40 cellular contexts compared by ENCODE assay signal in genomic region chr19:3659746-3660112, GRCh38. TPM values are rescaled to one million over a fixed set of nuclear protein-coding genes. Genes with fewer than 3 reads are reported as not detected.
"Had no signal": no experiment of that assay in that cellular context is flagged by ENCODE, and none has a peak within 500 bp of the region (broad histone marks: within the 10 kb centered on the region; RNA-seq: fewer than 3 reads in every experiment).

No MANE protein-coding gene starts in this region.

- DNase-seq: activated effector memory CD4-positive, alpha-beta T cell treated with Interleukin-2 at 50 U/mL for 16 hours; activated gamma-delta T cell; activated gamma-delta T cell treated with Interleukin-2 at 50 U/mL for 16 hours; activated naive CD4-positive, alpha-beta T cell; activated naive CD4-positive, alpha-beta T cell treated with anti-CD3 and anti-CD28 coated beads for 36 hours; activated naive CD4-positive, alpha-beta T cell treated with anti-CD3 and anti-CD28 coated beads, Interleukin-2, amount 10 ng/mL, durations not matched to agents 7 days and 5 days; activated naive CD4-positive, alpha-beta T cell treated with anti-CD3 and anti-CD28 coated beads, Interleukin-2, amount 50 U/mL, for 16 hours; activated naive CD4-positive, alpha-beta T cell treated with Interleukin-2 at 50 U/mL for 16 hours; activated naive CD8-positive, alpha-beta T cell treated with anti-CD3 and anti-CD28 coated beads for 36 hours; activated naive CD8-positive, alpha-beta T cell treated with anti-CD3 and anti-CD28 coated beads, Interleukin-2, amount 10 ng/mL, durations not matched to agents 7 days and 5 days; activated naive CD8-positive, alpha-beta T cell treated with anti-CD3 and anti-CD28 coated beads, Interleukin-2, amount 50 U/mL, for 24 hours; activated T-cell treated with anti-CD3 and anti-CD28 coated beads, Interleukin-2, amount 50 U/mL, for 1 hour; activated T-cell treated with anti-CD3 and anti-CD28 coated beads, Interleukin-2, amount 50 U/mL, for 24 hours; activated T-cell treated with anti-CD3 and anti-CD28 coated beads, Interleukin-2, amount 50 U/mL, for 4 hours; activated T-cell treated with anti-CD3 and anti-CD28 coated beads, Interleukin-2, amount 50 U/mL, for 48 hours; activated T-cell treated with anti-CD3 and anti-CD28 coated beads, Interleukin-2, amount 50 U/mL, for 72 hours; adrenal gland; amniotic stem cell; amygdala; anterior cingulate cortex; aorta; body of pancreas; brain microvascular endothelial cell; central memory CD4-positive, alpha-beta T cell; cerebellar nuclear complex had no signal

- H3K4me3 Mint-ChIP-seq: activated naive CD4-positive, alpha-beta T cell treated with anti-CD3 and anti-CD28 coated beads for 36 hours; activated naive CD4-positive, alpha-beta T cell treated with anti-CD3 and anti-CD28 coated beads, Interleukin-2, amount 10 ng/mL, durations not matched to agents 7 days and 5 days; activated naive CD4-positive, alpha-beta T cell treated with anti-CD3 and anti-CD28 coated beads, Interleukin-2, amount 50 U/mL, for 24 hours; activated naive CD8-positive, alpha-beta T cell; activated naive CD8-positive, alpha-beta T cell treated with anti-CD3 and anti-CD28 coated beads for 36 hours; activated naive CD8-positive, alpha-beta T cell treated with anti-CD3 and anti-CD28 coated beads, Interleukin-2, amount 10 ng/mL, durations not matched to agents 7 days and 5 days; activated naive CD8-positive, alpha-beta T cell treated with anti-CD3 and anti-CD28 coated beads, Interleukin-2, amount 50 U/mL, for 24 hours; activated T-cell treated with anti-CD3 and anti-CD28 coated beads, Interleukin-2, amount 50 U/mL, for 24 hours; activated T-cell treated with anti-CD3 and anti-CD28 coated beads, Interleukin-2, amount 50 U/mL, for 4 hours; activated T-cell treated with anti-CD3 and anti-CD28 coated beads, Interleukin-2, amount 50 U/mL, for 72 hours; activated T-helper 1 cell treated with anti-CD3 and anti-CD28 coated beads, Interleukin-12 subunit alpha, Interleukin-12 subunit beta, Interleukin-2, Interleukin-4 antibody, amounts not matched to agents 30 ng/mL and 10 ng/mL and 1 ng/mL, durations not matched to agents 14 hours and 24 hours and 36 hours; activated T-helper 17 cell treated with anti-CD3 and anti-CD28 coated beads, Interleukin-2, amount 50 U/mL, for 72 hours; brain; central memory CD8-positive, alpha-beta T cell had no signal

- H3K27ac Mint-ChIP-seq: activated naive CD4-positive, alpha-beta T cell treated with anti-CD3 and anti-CD28 coated beads for 36 hours; activated naive CD4-positive, alpha-beta T cell treated with anti-CD3 and anti-CD28 coated beads, Interleukin-2, amount 10 ng/mL, durations not matched to agents 7 days and 5 days; activated naive CD4-positive, alpha-beta T cell treated with anti-CD3 and anti-CD28 coated beads, Interleukin-2, amount 50 U/mL, for 24 hours; activated naive CD4-positive, alpha-beta T cell treated with anti-CD3 and anti-CD28 coated beads, Interleukin-2, amount 50 U/mL, for 72 hours; activated naive CD8-positive, alpha-beta T cell; activated naive CD8-positive, alpha-beta T cell treated with anti-CD3 and anti-CD28 coated beads for 36 hours; activated naive CD8-positive, alpha-beta T cell treated with anti-CD3 and anti-CD28 coated beads, Interleukin-2, amount 50 U/mL, for 24 hours; activated T-cell treated with anti-CD3 and anti-CD28 coated beads, Interleukin-2, amount 50 U/mL, for 24 hours; activated T-cell treated with anti-CD3 and anti-CD28 coated beads, Interleukin-2, amount 50 U/mL, for 72 hours; activated T-helper 1 cell treated with anti-CD3 and anti-CD28 coated beads, Interleukin-12 subunit alpha, Interleukin-12 subunit beta, Interleukin-2, Interleukin-4 antibody, amounts not matched to agents 30 ng/mL and 10 ng/mL and 1 ng/mL, durations not matched to agents 14 hours and 24 hours and 36 hours; activated T-helper 17 cell treated with anti-CD3 and anti-CD28 coated beads, Interleukin-2, amount 50 U/mL, for 72 hours; activated T-helper 2 cell treated with anti-CD3 and anti-CD28 coated beads, Interferon-gamma antibody, Interleukin-2, Interleukin-4, amounts not matched to agents 10 μg/mL and 5 μg/mL and 100 μg/mL, durations not matched to agents 14 hours and 24 hours and 36 hours; brain had no signal

- H3K4me3 ChIP-seq: adrenal gland, ascending aorta, body of pancreas, breast epithelium, cardiac muscle cell had no signal

- H3K27ac ChIP-seq: adrenal gland, ascending aorta, body of pancreas, brain microvascular endothelial cell, breast epithelium, cardiac muscle cell had no signal

- H3K4me1 Mint-ChIP-seq: activated naive CD4-positive, alpha-beta T cell treated with anti-CD3 and anti-CD28 coated beads, Interleukin-2, amount 10 ng/mL, durations not matched to agents 7 days and 5 days; activated naive CD4-positive, alpha-beta T cell treated with anti-CD3 and anti-CD28 coated beads, Interleukin-2, amount 50 U/mL, for 24 hours; activated naive CD8-positive, alpha-beta T cell treated with anti-CD3 and anti-CD28 coated beads for 36 hours; activated naive CD8-positive, alpha-beta T cell treated with anti-CD3 and anti-CD28 coated beads, Interleukin-2, amount 10 ng/mL, durations not matched to agents 7 days and 5 days; activated naive CD8-positive, alpha-beta T cell treated with anti-CD3 and anti-CD28 coated beads, Interleukin-2, amount 50 U/mL, for 24 hours; activated T-helper 17 cell treated with anti-CD3 and anti-CD28 coated beads, Interleukin-2, amount 50 U/mL, for 72 hours; brain; central memory CD8-positive, alpha-beta T cell had no signal

- H3K36me3 Mint-ChIP-seq: activated naive CD8-positive, alpha-beta T cell had no signal

- ATAC-seq: activated naive CD4-positive, alpha-beta T cell treated with anti-CD3 and anti-CD28 coated beads, Interleukin-2, amount 50 U/mL, for 72 hours; activated naive CD8-positive, alpha-beta T cell treated with anti-CD3 and anti-CD28 coated beads, Interleukin-2, amount 50 U/mL, for 24 hours; activated T-cell treated with anti-CD3 and anti-CD28 coated beads, Interleukin-2, amount 50 U/mL, for 4 hours; activated T-cell treated with anti-CD3 and anti-CD28 coated beads, Interleukin-2, amount 50 U/mL, for 72 hours; activated T-helper 17 cell treated with anti-CD3 and anti-CD28 coated beads, Interleukin-2, amount 50 U/mL, for 72 hours; body of pancreas had no signal

- H3K9me3 ChIP-seq: adrenal gland, ascending aorta, body of pancreas, breast epithelium had no signal

- H3K9me3 Mint-ChIP-seq: activated naive CD4-positive, alpha-beta T cell treated with anti-CD3 and anti-CD28 coated beads for 36 hours; activated naive CD4-positive, alpha-beta T cell treated with anti-CD3 and anti-CD28 coated beads, Interleukin-2, amount 10 ng/mL, durations not matched to agents 7 days and 5 days; activated naive CD4-positive, alpha-beta T cell treated with anti-CD3 and anti-CD28 coated beads, Interleukin-2, amount 50 U/mL, for 24 hours; activated naive CD4-positive, alpha-beta T cell treated with anti-CD3 and anti-CD28 coated beads, Interleukin-2, amount 50 U/mL, for 72 hours; activated naive CD8-positive, alpha-beta T cell treated with anti-CD3 and anti-CD28 coated beads for 36 hours; activated naive CD8-positive, alpha-beta T cell treated with anti-CD3 and anti-CD28 coated beads, Interleukin-2, amount 10 ng/mL, durations not matched to agents 7 days and 5 days; activated naive CD8-positive, alpha-beta T cell treated with anti-CD3 and anti-CD28 coated beads, Interleukin-2, amount 50 U/mL, for 24 hours; activated T-cell treated with anti-CD3 and anti-CD28 coated beads, Interleukin-2, amount 50 U/mL, for 24 hours; activated T-cell treated with anti-CD3 and anti-CD28 coated beads, Interleukin-2, amount 50 U/mL, for 4 hours; activated T-cell treated with anti-CD3 and anti-CD28 coated beads, Interleukin-2, amount 50 U/mL, for 72 hours; activated T-helper 1 cell treated with anti-CD3 and anti-CD28 coated beads, Interleukin-12 subunit alpha, Interleukin-12 subunit beta, Interleukin-2, Interleukin-4 antibody, amounts not matched to agents 30 ng/mL and 10 ng/mL and 1 ng/mL, durations not matched to agents 14 hours and 24 hours and 36 hours; activated T-helper 17 cell treated with anti-CD3 and anti-CD28 coated beads, Interleukin-2, amount 50 U/mL, for 72 hours; activated T-helper 2 cell treated with anti-CD3 and anti-CD28 coated beads, Interferon-gamma antibody, Interleukin-2, Interleukin-4, amounts not matched to agents 10 μg/mL and 5 μg/mL and 100 μg/mL, durations not matched to agents 14 hours and 24 hours and 36 hours; central memory CD8-positive, alpha-beta T cell had no signal

- H3K27me3 ChIP-seq: adrenal gland, ascending aorta, body of pancreas, brain microvascular endothelial cell, breast epithelium, cardiac muscle cell had no signal

- H3K27me3 Mint-ChIP-seq: activated naive CD4-positive, alpha-beta T cell treated with anti-CD3 and anti-CD28 coated beads, Interleukin-2, amount 10 ng/mL, durations not matched to agents 7 days and 5 days; activated naive CD4-positive, alpha-beta T cell treated with anti-CD3 and anti-CD28 coated beads, Interleukin-2, amount 50 U/mL, for 24 hours; activated naive CD8-positive, alpha-beta T cell; activated naive CD8-positive, alpha-beta T cell treated with anti-CD3 and anti-CD28 coated beads for 36 hours; activated naive CD8-positive, alpha-beta T cell treated with anti-CD3 and anti-CD28 coated beads, Interleukin-2, amount 10 ng/mL, durations not matched to agents 7 days and 5 days; activated naive CD8-positive, alpha-beta T cell treated with anti-CD3 and anti-CD28 coated beads, Interleukin-2, amount 50 U/mL, for 24 hours; activated T-cell treated with anti-CD3 and anti-CD28 coated beads, Interleukin-2, amount 50 U/mL, for 24 hours; activated T-helper 17 cell treated with anti-CD3 and anti-CD28 coated beads, Interleukin-2, amount 50 U/mL, for 72 hours; brain; central memory CD8-positive, alpha-beta T cell had no signal

RNA-seq across cellular contexts. Expression of gene TJP3, which starts 48.5 kb away (rescaled TPM):
- total RNA-seq: cardiac septum, cerebellum, chondrocyte had no signal

RNA-seq across cellular contexts. Expression of gene TBXA2R, which starts 53.1 kb away (rescaled TPM):
- total RNA-seq: bronchial epithelial cell had no signal
